Comparison of ENCODE assay signal across 24 cellular contexts in genomic region chr2:209636066-209636465, GRCh38.
DNase-seq lines count a peak whose midpoint lies in the region; ATAC-seq and TF ChIP-seq lines count a peak whose summit lies in the region.
"Had no signal": no experiment of that assay in that cellular context is flagged by ENCODE, and none has a peak within 500 bp of the region (broad histone marks: within the 10 kb centered on the region; RNA-seq: fewer than 3 reads in every experiment).

No MANE protein-coding gene starts in this region.

- no peaks in the 10 kb centered on the region for H3K9me3 ChIP-seq in breast epithelium
- H3K9me3 ChIP-seq in left lung, result no peaks in the 10 kb centered on the region
- H3K9me3 ChIP-seq: prostate gland, uterus had no signal

- no peak for TF ChIP-seq CTCF in MCF 10A (IDR thresholded peaks at IDR 0.05; ENCODE audit: unreplicated experiment)
- no peak for TF ChIP-seq CTCF in breast epithelium (IDR thresholded peaks at IDR 0.05)
- no peak for TF ChIP-seq CTCF in left lung (IDR thresholded peaks at IDR 0.05)

- H3K27me3 Mint-ChIP-seq in MCF 10A (ENCODE audit: insufficient read depth, unreplicated experiment), result no peaks in the 10 kb centered on the region

- POLR2A ChIA-PET in MCF 10A (lab: Yijun Ruan, JAX), result no interaction called here

- peak; percentile 39 for ATAC-seq in left lung
- ATAC-seq: GM12878 had no signal

- no peak for DNase-seq in MCF 10A (ENCODE audit: unreplicated experiment)
- DNase-seq in breast epithelium (ENCODE audit: low spot score in 2 of 2), result no peak
- peak; percentile 10 for DNase-seq in cerebellum (ENCODE audit: low spot score)
- DNase-seq in left lung, result no peak
- DNase-seq in NK-92 treated with Interleukin-12 subunit alpha and Interleukin-12 subunit beta, amount 100 ng/mL, for 24 hours (lab: John Stamatoyannopoulos, UW), result no peak
- no peak for DNase-seq in LoVo (ENCODE audit: low spot score)
- DNase-seq in stimulated activated CD4-positive, alpha-beta T cell treated with anti-CD3 and anti-CD28 coated beads, Interleukin-12 subunit alpha, Interleukin-12 subunit beta, amount 100 ng/mL, for 4 hours, result no peak
- DNase-seq in effector CD8-positive, alpha-beta T cell (lab: John Stamatoyannopoulos, UW), result no peak
- DNase-seq: activated CD4-positive, alpha-beta T cell treated with anti-CD3 and anti-CD28 coated beads, Interleukin-2, amount 50 U/mL, for 1 hour; activated effector memory CD4-positive, alpha-beta T cell treated with anti-CD3 and anti-CD28 coated beads, Interleukin-2, amount 50 U/mL, for 16 hours; central memory CD4-positive, alpha-beta T cell; DMS 273 treated with DMSO at 0.1 percent for 48 hours; NCI-H1930; NCI-H526; SHP77 treated with DMSO at 0.1 percent for 48 hours; stimulated activated CD4-positive, alpha-beta T cell treated with anti-CD3 and anti-CD28 coated beads, Interleukin-4, amount 100 ng/mL, for 4 hours; uterus had no signal

- H3K4me1 Mint-ChIP-seq in MCF 10A (ENCODE audit: insufficient read depth, unreplicated experiment), result peaks cover 36% of the 10 kb centered on the region
- H3K4me1 Mint-ChIP-seq: CD14-positive monocyte, memory B cell, nephron had no signal

- H3K27ac ChIP-seq in breast epithelium, result no peak overlapping the region
- no peak overlapping the region for H3K27ac ChIP-seq in left lung
- H3K27ac ChIP-seq: hepatocyte, prostate gland, uterus had no signal

- H3K27me3 ChIP-seq in breast epithelium, result no peaks in the 10 kb centered on the region
- H3K27me3 ChIP-seq in left lung, result no peaks in the 10 kb centered on the region
- H3K27me3 ChIP-seq: hepatocyte, uterus had no signal

- no TSS peak for BruUV-seq in MCF 10A (replicated peaks; lab: Mats Ljungman, UMichigan)

- intact Hi-C loops in MCF 10A (cut with micrococcal nuclease), result no loop called here
- intact Hi-C loops in breast epithelium (cut with DNase I; ENCODE audit: low total_unique reads), result no loop called here
- intact Hi-C loops in left lung (cut with DNase I), result no loop called here

- CTCF ChIA-PET in MCF 10A (lab: Yijun Ruan, JAX), result interaction anchor here (0.6 kb wide), 1 partner anchor 21 kb away, joined by 3 read pairs; no protein-coding TSS in a partner anchor

- H3K9me3 Mint-ChIP-seq in MCF 10A (ENCODE audit: unreplicated experiment), result no peaks in the 10 kb centered on the region
- H3K9me3 Mint-ChIP-seq: memory B cell, nephron had no signal

- H3K4me1 ChIP-seq in breast epithelium (no peaks in the 10 kb centered on the region), left lung (no peaks in the 10 kb centered on the region)
- H3K4me1 ChIP-seq: prostate gland, uterus had no signal

- no peak overlapping the region for H3K4me3 ChIP-seq in breast epithelium
- no peak overlapping the region for H3K4me3 ChIP-seq in left lung
- H3K4me3 ChIP-seq: GM12878, hepatocyte, prostate gland, smooth muscle cell, uterus had no signal

- peak overlapping the region; percentile 64 for H3K27ac Mint-ChIP-seq in MCF 10A (ENCODE audit: low read depth, unreplicated experiment)
- H3K27ac Mint-ChIP-seq: CD14-positive monocyte, memory B cell, nephron had no signal

- TF ChIP-seq POLR2A in breast epithelium (IDR thresholded peaks at IDR 0.05), result no peak

- H3K36me3 ChIP-seq in breast epithelium (peaks cover 3% of the 10 kb centered on the region), left lung (no peaks in the 10 kb centered on the region)
- H3K36me3 ChIP-seq: prostate gland, uterus had no signal

- H3K4me3 Mint-ChIP-seq in MCF 10A (ENCODE audit: unreplicated experiment), result no peak overlapping the region
- H3K4me3 Mint-ChIP-seq: CD14-positive monocyte, memory B cell, nephron had no signal

- no peaks in the 10 kb centered on the region for H3K36me3 Mint-ChIP-seq in MCF 10A (ENCODE audit: insufficient read depth, unreplicated experiment)
- H3K36me3 Mint-ChIP-seq: CD14-positive monocyte, memory B cell had no signal
